ENCODE assay signal across 19 cellular contexts in the genomic region with DNA sequence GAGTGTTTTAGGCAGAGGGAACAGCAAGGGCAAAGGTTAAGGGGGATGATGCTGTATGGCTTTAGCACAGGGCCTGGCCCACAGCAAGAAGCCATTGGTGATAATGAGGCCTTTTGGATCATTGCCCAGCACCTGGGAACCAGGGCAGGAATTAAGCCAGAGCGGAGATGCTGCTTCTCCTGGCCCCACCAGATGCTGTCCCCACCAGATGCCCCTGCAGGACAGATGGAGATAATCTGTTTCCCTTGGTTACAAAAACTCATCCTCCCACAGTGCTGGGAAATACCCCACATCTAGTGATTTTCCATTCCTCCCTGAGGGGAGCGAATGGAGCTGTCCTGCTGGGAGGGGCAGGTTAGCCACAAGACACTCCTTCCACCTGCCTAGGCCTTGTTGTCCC. TPM values are rescaled to one million over a fixed set of nuclear protein-coding genes. Genes with fewer than 3 reads are reported as not detected.
DNase-seq lines count a peak whose midpoint lies in the region; ATAC-seq and TF ChIP-seq lines count a peak whose summit lies in the region.
"Had no signal": no experiment of that assay in that cellular context is flagged by ENCODE, and none has a peak within 500 bp of the region (broad histone marks: within the 10 kb centered on the region; RNA-seq: fewer than 3 reads in every experiment).

No MANE protein-coding gene starts in this region.

- H3K27me3 ChIP-seq in heart right ventricle = peaks cover 0 to 14% (median 0%) of the 10 kb centered on the region in 7 donors
- H3K27me3 ChIP-seq: gastrocnemius medialis, right atrium auricular region, upper lobe of right lung had no signal

- intact Hi-C loops in posterior vena cava (cut with DNase I) (no loop called here), heart right ventricle (cut with DNase I) (loop anchor here in 1 of 10 donors (5.0 kb wide), 1 partner anchor 34 kb away; no protein-coding TSS in a partner anchor)

- no peaks in the 10 kb centered on the region for H3K9me3 ChIP-seq in heart right ventricle
- H3K9me3 ChIP-seq: gastrocnemius medialis, neutrophil, right atrium auricular region, upper lobe of right lung had no signal

- no peak overlapping the region for H3K4me3 ChIP-seq in heart right ventricle
- H3K4me3 ChIP-seq: gastrocnemius medialis, right atrium auricular region, upper lobe of right lung had no signal

- no peak overlapping the region for H3K27ac ChIP-seq in heart right ventricle
- H3K27ac ChIP-seq: gastrocnemius medialis, neutrophil, right atrium auricular region, upper lobe of right lung had no signal

- 73 to 75% methylated on average over 2 of the region's 2 CpGs for WGBS in heart right ventricle, 2 donors

- peaks cover 0 to 6% (median 0%) of the 10 kb centered on the region in 9 donors for H3K4me1 ChIP-seq in heart right ventricle
- H3K4me1 ChIP-seq: gastrocnemius medialis, right atrium auricular region, upper lobe of right lung had no signal

- DNase-seq in NCI-H2029 (lab: John Stamatoyannopoulos, UW) = peak; percentile 15
- DNase-seq in NCI-H2029 treated with DMSO at 0.1 percent for 48 hours (lab: John Stamatoyannopoulos, UW) = no peak
- DNase-seq in NCI-H2196 (lab: John Stamatoyannopoulos, UW; ENCODE audit: unreplicated experiment) = peak; percentile 62
- DNase-seq in RPMI8226 = peak; percentile 82
- peak; percentile 34 for DNase-seq in posterior vena cava (ENCODE audit: low spot score)
- no peak for DNase-seq in heart right ventricle
- no peak for DNase-seq in AML-193 (lab: John Stamatoyannopoulos, UW)
- no peak for DNase-seq in SIG-M5 (lab: John Stamatoyannopoulos, UW)
- DNase-seq: activated naive CD4-positive, alpha-beta T cell treated with anti-CD3 and anti-CD28 coated beads, Interleukin-2, amount 50 U/mL, for 16 hours; activated T-cell treated with anti-CD3 and anti-CD28 coated beads for 4 hours; cortex of kidney; gastrocnemius medialis; HCEC 1CT; left ventricle myocardium superior; upper lobe of right lung had no signal

- ATAC-seq in heart right ventricle = no peak
- ATAC-seq: gastrocnemius medialis, left ventricle myocardium superior, upper lobe of right lung had no signal

- TF ChIP-seq CTCF in heart right ventricle (IDR thresholded peaks at IDR 0.05) = no peak

- H3K36me3 ChIP-seq in heart right ventricle = no peaks in the 10 kb centered on the region
- H3K36me3 ChIP-seq: gastrocnemius medialis, neutrophil, right atrium auricular region, upper lobe of right lung had no signal

RNA-seq across cellular contexts. Expression of a gene that starts 18.8 kb away (rescaled TPM):
- not detected for total RNA-seq in posterior vena cava
- total RNA-seq in heart right ventricle = under 1 TPM in 2 of 10 donors, not detected in 8; 0.02 to 0.04 TPM
- polyA plus RNA-seq in heart right ventricle = not detected
- total RNA-seq: left ventricle myocardium superior, mucosa of gallbladder, NCI-H460, right atrium auricular region, upper lobe of right lung had no signal

Comparison
In these comparisons a context has a peak if more than half of its experiments do, and no peak if none do; other contexts are left out.
1. DNase-seq: peak in NCI-H2029 (single experiment), NCI-H2196 (single experiment), RPMI8226 (single experiment) and posterior vena cava (single experiment); none in NCI-H2029 treated with DMSO at 0.1 percent for 48 hours (single experiment), heart right ventricle (0 of 2), AML-193 (0 of 2) and SIG-M5 (single experiment).